13 cellular contexts compared by ENCODE assay signal in the genomic region with DNA sequence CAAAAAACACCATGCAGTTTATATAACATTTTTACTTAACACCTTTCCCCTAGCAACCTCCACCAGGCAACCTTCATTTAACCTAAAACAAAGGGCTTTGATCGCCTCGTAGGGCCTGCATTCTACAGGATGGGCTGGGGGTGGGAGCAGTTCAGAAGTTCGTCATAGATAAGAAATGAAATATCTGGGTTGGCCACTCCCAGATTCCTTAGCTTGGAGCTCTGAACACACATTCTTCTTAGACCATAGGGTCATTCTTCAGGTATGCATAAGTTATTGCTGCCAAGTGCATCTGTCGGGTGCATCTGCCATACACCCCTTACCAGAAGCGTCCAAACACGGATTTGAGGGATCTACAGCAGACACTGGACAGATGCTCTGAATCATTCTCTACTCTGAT. TPM values are rescaled to one million over a fixed set of nuclear protein-coding genes. Genes with fewer than 3 reads are reported as not detected.
DNase-seq lines count a peak whose midpoint lies in the region; ATAC-seq and TF ChIP-seq lines count a peak whose summit lies in the region.
"Had no signal": no experiment of that assay in that cellular context is flagged by ENCODE, and none has a peak within 500 bp of the region (broad histone marks: within the 10 kb centered on the region; RNA-seq: fewer than 3 reads in every experiment).

No MANE protein-coding gene starts in this region.

- H2AK5ac ChIP-seq in mesendoderm (ENCODE audit: low read length), result no peak overlapping the region

- H3K9me3 Mint-ChIP-seq in endodermal cell, result no peaks in the 10 kb centered on the region

- no peak overlapping the region for H3K23ac ChIP-seq in mesendoderm (ENCODE audit: low read length)

- H3K4ac ChIP-seq in mesendoderm (ENCODE audit: low read depth, low read length), result no peak overlapping the region

- no peak overlapping the region for H3K4me3 ChIP-seq in ACC112 (ENCODE audit: low read depth, low read length)
- H3K4me3 ChIP-seq in astrocyte of the spinal cord (ENCODE audit: low read depth, low read length), result no peak overlapping the region
- no peak overlapping the region for H3K4me3 ChIP-seq in mesendoderm (ENCODE audit: low read length)
- H3K4me3 ChIP-seq in endodermal cell (ENCODE audit: low read length), result no peak overlapping the region

- no CpG with 5 or more reads among the region's 6 CpGs for WGBS in mesendoderm (ENCODE audit: extremely low coverage, insufficient coverage, low lambda C conversion rate)
- WGBS in endodermal cell (ENCODE audit: insufficient coverage in 1 of 2, insufficient read length in 1 of 2), 2 experiments, result 76 to 93% methylated on average over 3 to 6 of the region's 6 CpGs

- H3K4me1 Mint-ChIP-seq in endodermal cell, result peaks cover 3% of the 10 kb centered on the region

- H3K27me3 ChIP-seq in ACC112 (ENCODE audit: insufficient read depth, low read length) (no peaks in the 10 kb centered on the region), mesendoderm (ENCODE audit: insufficient read depth, low read length, poor library complexity) (no peaks in the 10 kb centered on the region), endodermal cell (ENCODE audit: control insufficient read depth, insufficient read depth, low read length, poor library complexity, severe bottlenecking) (peaks cover 20% of the 10 kb centered on the region)

- no peak overlapping the region for H2BK5ac ChIP-seq in mesendoderm (ENCODE audit: low read length)

- H3K18ac ChIP-seq in mesendoderm (ENCODE audit: low read length), result no peak overlapping the region

- peak overlapping the region; percentile 87 for H3K27ac ChIP-seq in ACC112 (ENCODE audit: low read depth, low read length)
- no peak overlapping the region for H3K27ac ChIP-seq in mesendoderm (ENCODE audit: low read depth, low read length)
- no peak overlapping the region for H3K27ac ChIP-seq in endodermal cell (ENCODE audit: low read depth, low read length)

- H2BK15ac ChIP-seq in mesendoderm (replicated peaks; ENCODE audit: low read depth), result no peak overlapping the region

- H3K36me3 Mint-ChIP-seq in endodermal cell (ENCODE audit: low read depth), result no peaks in the 10 kb centered on the region

- no peaks in the 10 kb centered on the region for H3K79me1 ChIP-seq in mesendoderm (ENCODE audit: low read length)

- H3K36me3 ChIP-seq in ACC112 (ENCODE audit: insufficient read depth, low read length) (no peaks in the 10 kb centered on the region), mesendoderm (ENCODE audit: control insufficient read depth, insufficient read depth, low read length) (no peaks in the 10 kb centered on the region), endodermal cell (ENCODE audit: control insufficient read depth, insufficient read depth, low read length) (no peaks in the 10 kb centered on the region)
- H3K36me3 ChIP-seq: neutrophil had no signal

- H3K27me3 Mint-ChIP-seq in endodermal cell (ENCODE audit: insufficient read depth), result peaks cover 3% of the 10 kb centered on the region

- TF ChIP-seq RAD21 in Ishikawa (IDR thresholded peaks at IDR 0.05; ENCODE audit: low read depth), result no peak

- no peaks in the 10 kb centered on the region for H3K79me2 ChIP-seq in ACC112 (ENCODE audit: control insufficient read depth, insufficient read depth, low read length, unreplicated experiment)
- H3K79me2 ChIP-seq in mesendoderm (ENCODE audit: control insufficient read depth, insufficient read depth, low read length), result no peaks in the 10 kb centered on the region

- H3K9ac ChIP-seq in mesendoderm (ENCODE audit: low read length), result no peak overlapping the region
- no peak overlapping the region for H3K9ac ChIP-seq in endodermal cell (ENCODE audit: extremely low read depth, low read length, poor library complexity, severe bottlenecking)

- H3K4me3 Mint-ChIP-seq in endodermal cell, result no peak overlapping the region

- no peak overlapping the region for H2AFZ ChIP-seq in ACC112 (ENCODE audit: low read length, unreplicated experiment)

- no peak for ATAC-seq in GM21529 (IDR thresholded peaks at IDR 0.05; ENCODE audit: unreplicated experiment)

- H3K9me3 ChIP-seq in endodermal cell (ENCODE audit: control insufficient read depth, low read length), result no peaks in the 10 kb centered on the region
- H3K9me3 ChIP-seq: neutrophil had no signal

- no peak for TF ChIP-seq EP300 in Ishikawa (IDR thresholded peaks at IDR 0.05; ENCODE audit: borderline replicate concordance)

- H3K4me1 ChIP-seq in ACC112 (ENCODE audit: control insufficient read depth, insufficient read depth, low read length, unreplicated experiment) (peaks cover 43% of the 10 kb centered on the region), mesendoderm (ENCODE audit: control insufficient read depth, low read depth, low read length) (no peaks in the 10 kb centered on the region), endodermal cell (ENCODE audit: control insufficient read depth, insufficient read depth, low read length) (peaks cover 2% of the 10 kb centered on the region)

- DNase-seq in astrocyte of the spinal cord (ENCODE audit: low read depth, low spot score), result peak; percentile 63
- peak; percentile 37 for DNase-seq in mesendoderm
- no peak for DNase-seq in endodermal cell
- no peak for DNase-seq in NCI-H1092 (lab: John Stamatoyannopoulos, UW)
- no peak for DNase-seq in NCI-H2196 (lab: John Stamatoyannopoulos, UW; ENCODE audit: unreplicated experiment)
- DNase-seq: activated T-cell treated with anti-CD3 and anti-CD28 coated beads for 4 hours, head of caudate nucleus, NCI-H1417 treated with DMSO at 0.1 percent for 48 hours, NCI-H524 had no signal

- no peak overlapping the region for H3K27ac Mint-ChIP-seq in endodermal cell

- no peak for TF ChIP-seq CTCF in astrocyte of the spinal cord (IDR thresholded peaks at IDR 0.05; ENCODE audit: low read depth, low read length)
- TF ChIP-seq CTCF in endodermal cell (conservative IDR thresholded peaks at IDR 0.05), result no peak

- H3K56ac ChIP-seq in mesendoderm (ENCODE audit: low read length), result no peak overlapping the region

- H4K5ac ChIP-seq in mesendoderm (ENCODE audit: low read length), result no peak overlapping the region

- in situ Hi-C loops in astrocyte of the spinal cord (cut with HindIII; ENCODE audit: low sequenced_read_pairs), result no loop called here

- no peak overlapping the region for H2BK120ac ChIP-seq in mesendoderm (ENCODE audit: low read depth, low read length)

- no peak overlapping the region for H4K8ac ChIP-seq in mesendoderm (ENCODE audit: low read depth, low read length)

- no peak overlapping the region for H3K4me2 ChIP-seq in mesendoderm (ENCODE audit: low read length)

TF ChIP-seq in Ishikawa, 13 proteins besides CTCF, POLR2A, EP300 and RAD21:
- TF ChIP-seq YY1 (IDR thresholded peaks at IDR 0.05; ENCODE audit: low read depth) (no peak), CREB1 (IDR thresholded peaks at IDR 0.05; ENCODE audit: low read depth) (no peak), EGR1 (IDR thresholded peaks at IDR 0.05) (no peak), FOXM1 (IDR thresholded peaks at IDR 0.05; ENCODE audit: borderline replicate concordance, low read depth) (no peak), TCF12 (IDR thresholded peaks at IDR 0.05; ENCODE audit: low read depth) (peak; percentile 54), TEAD4 (IDR thresholded peaks at IDR 0.05) (peak; percentile 70), NFIC (IDR thresholded peaks at IDR 0.05) (0 out of 2 replicates have a peak, but pooled peaks have one; percentile 26), CEBPB (IDR thresholded peaks at IDR 0.05) (no peak)
- TF ChIP-seq, protein P1, sequence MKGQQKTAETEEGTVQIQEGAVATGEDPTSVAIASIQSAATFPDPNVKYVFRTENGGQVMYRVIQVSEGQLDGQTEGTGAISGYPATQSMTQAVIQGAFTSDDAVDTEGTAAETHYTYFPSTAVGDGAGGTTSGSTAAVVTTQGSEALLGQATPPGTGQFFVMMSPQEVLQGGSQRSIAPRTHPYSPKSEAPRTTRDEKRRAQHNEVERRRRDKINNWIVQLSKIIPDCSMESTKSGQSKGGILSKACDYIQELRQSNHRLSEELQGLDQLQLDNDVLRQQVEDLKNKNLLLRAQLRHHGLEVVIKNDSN (IDR thresholded peaks at IDR 0.05), result no peak
- TF ChIP-seq, protein P2, sequence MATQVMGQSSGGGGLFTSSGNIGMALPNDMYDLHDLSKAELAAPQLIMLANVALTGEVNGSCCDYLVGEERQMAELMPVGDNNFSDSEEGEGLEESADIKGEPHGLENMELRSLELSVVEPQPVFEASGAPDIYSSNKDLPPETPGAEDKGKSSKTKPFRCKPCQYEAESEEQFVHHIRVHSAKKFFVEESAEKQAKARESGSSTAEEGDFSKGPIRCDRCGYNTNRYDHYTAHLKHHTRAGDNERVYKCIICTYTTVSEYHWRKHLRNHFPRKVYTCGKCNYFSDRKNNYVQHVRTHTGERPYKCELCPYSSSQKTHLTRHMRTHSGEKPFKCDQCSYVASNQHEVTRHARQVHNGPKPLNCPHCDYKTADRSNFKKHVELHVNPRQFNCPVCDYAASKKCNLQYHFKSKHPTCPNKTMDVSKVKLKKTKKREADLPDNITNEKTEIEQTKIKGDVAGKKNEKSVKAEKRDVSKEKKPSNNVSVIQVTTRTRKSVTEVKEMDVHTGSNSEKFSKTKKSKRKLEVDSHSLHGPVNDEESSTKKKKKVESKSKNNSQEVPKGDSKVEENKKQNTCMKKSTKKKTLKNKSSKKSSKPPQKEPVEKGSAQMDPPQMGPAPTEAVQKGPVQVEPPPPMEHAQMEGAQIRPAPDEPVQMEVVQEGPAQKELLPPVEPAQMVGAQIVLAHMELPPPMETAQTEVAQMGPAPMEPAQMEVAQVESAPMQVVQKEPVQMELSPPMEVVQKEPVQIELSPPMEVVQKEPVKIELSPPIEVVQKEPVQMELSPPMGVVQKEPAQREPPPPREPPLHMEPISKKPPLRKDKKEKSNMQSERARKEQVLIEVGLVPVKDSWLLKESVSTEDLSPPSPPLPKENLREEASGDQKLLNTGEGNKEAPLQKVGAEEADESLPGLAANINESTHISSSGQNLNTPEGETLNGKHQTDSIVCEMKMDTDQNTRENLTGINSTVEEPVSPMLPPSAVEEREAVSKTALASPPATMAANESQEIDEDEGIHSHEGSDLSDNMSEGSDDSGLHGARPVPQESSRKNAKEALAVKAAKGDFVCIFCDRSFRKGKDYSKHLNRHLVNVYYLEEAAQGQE (IDR thresholded peaks at IDR 0.05; ENCODE audit: low read depth), result no peak
- TF ChIP-seq, protein P3, sequence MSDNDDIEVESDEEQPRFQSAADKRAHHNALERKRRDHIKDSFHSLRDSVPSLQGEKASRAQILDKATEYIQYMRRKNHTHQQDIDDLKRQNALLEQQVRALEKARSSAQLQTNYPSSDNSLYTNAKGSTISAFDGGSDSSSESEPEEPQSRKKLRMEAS (IDR thresholded peaks at IDR 0.05), result no peak

RNA-seq across cellular contexts. Expression of a gene that starts 4.3 kb away (rescaled TPM):
- 1.1 TPM for polyA plus RNA-seq in mesendoderm (2013, experiment 1 of 2)
- polyA plus RNA-seq in mesendoderm (2013, experiment 2 of 2), result 0.88 TPM
- 1 to 10 TPM; 4.9 to 8.2 TPM for total RNA-seq in endodermal cell
- 2.2 TPM for polyA plus RNA-seq in endodermal cell (2013, experiment 1 of 2)
- 2.2 TPM for polyA plus RNA-seq in endodermal cell (2013, experiment 2 of 2)

Comparison
In these comparisons a context has a peak if more than half of its experiments do, and no peak if none do; other contexts are left out.
1. DNase-seq: peak in astrocyte of the spinal cord (single experiment) and mesendoderm (single experiment); none in endodermal cell (single experiment), NCI-H1092 (single experiment) and NCI-H2196 (single experiment).